In the genomic region with DNA sequence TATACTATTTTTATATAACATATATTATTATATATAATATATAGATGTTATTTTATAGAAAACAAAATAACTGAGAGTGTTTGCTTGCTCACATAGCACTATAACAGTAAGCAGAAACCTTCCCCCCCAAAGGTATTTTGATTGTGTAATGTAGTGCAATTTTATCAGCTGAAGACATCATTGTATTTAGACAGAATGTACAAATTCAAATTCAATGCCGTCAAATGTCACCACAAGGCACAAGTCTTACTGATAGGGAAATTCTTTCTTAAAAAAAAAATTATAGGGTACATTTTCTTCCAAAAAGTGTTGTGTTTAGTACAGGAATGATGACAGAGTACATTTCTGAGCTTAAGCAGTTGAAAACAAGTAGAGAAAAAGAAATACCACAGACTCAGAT, we compare ENCODE assay signal across 26 cellular contexts.
"Had no signal": no experiment of that assay in that cellular context is flagged by ENCODE, and none has a peak within 500 bp of the region (broad histone marks: within the 10 kb centered on the region; RNA-seq: fewer than 3 reads in every experiment).

No MANE protein-coding gene starts in this region.

- H3K4me1 Mint-ChIP-seq: memory B cell; natural killer cell; neural crest cell; stimulated activated naive CD8-positive, alpha-beta T cell treated with anti-CD3 and anti-CD28 coated beads, Interleukin-15, amount 100 ng/mL, for 72 hours had no signal

- H3K36me3 ChIP-seq: gastroesophageal sphincter, heart left ventricle, lower lobe of right lung, neutrophil, pancreas, right lobe of liver, suprapubic skin, transverse colon, upper lobe of right lung, uterus had no signal

- H3K9me3 ChIP-seq: gastroesophageal sphincter, lower lobe of right lung, neutrophil, pancreas, right lobe of liver, suprapubic skin, transverse colon, upper lobe of right lung, uterus had no signal

- ATAC-seq: foreskin keratinocyte; gastroesophageal sphincter; heart left ventricle; left ventricle myocardium superior; lower lobe of right lung; natural killer cell; pancreas; right lobe of liver; stimulated activated naive CD8-positive, alpha-beta T cell treated with anti-CD3 and anti-CD28 coated beads, Interleukin-15, amount 100 ng/mL, for 72 hours; upper lobe of right lung had no signal

- H3K27me3 ChIP-seq: dorsolateral prefrontal cortex, foreskin keratinocyte, gastroesophageal sphincter, heart left ventricle, neutrophil, pancreas, right lobe of liver, suprapubic skin, transverse colon, upper lobe of right lung, uterus had no signal

- H3K4me3 Mint-ChIP-seq: memory B cell; natural killer cell; neural crest cell; stimulated activated naive CD8-positive, alpha-beta T cell treated with anti-CD3 and anti-CD28 coated beads, Interleukin-15, amount 100 ng/mL, for 72 hours had no signal

- H3K4me2 ChIP-seq: smooth muscle cell had no signal

- H3K4me3 ChIP-seq: dorsolateral prefrontal cortex, gastroesophageal sphincter, heart left ventricle, lower lobe of right lung, pancreas, right lobe of liver, smooth muscle cell, suprapubic skin, transverse colon, upper lobe of right lung, uterus had no signal

- DNase-seq: cortex of kidney; dorsolateral prefrontal cortex; effector CD4-positive, alpha-beta T cell; foreskin keratinocyte; heart left ventricle; hippocampal formation; left ventricle myocardium superior; lower lobe of right lung; natural killer cell; pancreas; right lobe of liver; stimulated activated CD4-positive, alpha-beta T cell treated with anti-CD3 and anti-CD28 coated beads, Interleukin-12 subunit alpha, Interleukin-12 subunit beta, amount 100 ng/mL, for 4 hours; stimulated activated CD4-positive, alpha-beta T cell treated with anti-CD3 and anti-CD28 coated beads, Interleukin-1b, Interleukin-23, amount 100 ng/mL, for 48 hours; stimulated activated CD4-positive, alpha-beta T cell treated with anti-CD3 and anti-CD28 coated beads, Interleukin-4, amount 100 ng/mL, for 1 hour; stimulated activated CD8-positive, alpha-beta memory T cell treated with anti-CD3 and anti-CD28 coated beads, Interleukin-4, amount 100 ng/mL, for 48 hours; stimulated activated naive CD4-positive, alpha-beta T cell; stimulated activated naive CD8-positive, alpha-beta T cell treated with anti-CD3 and anti-CD28 coated beads, Interleukin-15, amount 100 ng/mL, for 72 hours; transverse colon; upper lobe of right lung; uterus had no signal

- H3K27ac ChIP-seq: dorsolateral prefrontal cortex, foreskin keratinocyte, gastroesophageal sphincter, heart left ventricle, lower lobe of right lung, neutrophil, pancreas, right lobe of liver, suprapubic skin, transverse colon, upper lobe of right lung, uterus had no signal

- H3K27me3 Mint-ChIP-seq: memory B cell; stimulated activated naive CD8-positive, alpha-beta T cell treated with anti-CD3 and anti-CD28 coated beads, Interleukin-15, amount 100 ng/mL, for 72 hours had no signal

- H3K4me1 ChIP-seq: foreskin keratinocyte, gastroesophageal sphincter, heart left ventricle, lower lobe of right lung, pancreas, right lobe of liver, suprapubic skin, transverse colon, upper lobe of right lung, uterus had no signal

- H3K27ac Mint-ChIP-seq: memory B cell; natural killer cell; stimulated activated naive CD8-positive, alpha-beta T cell treated with anti-CD3 and anti-CD28 coated beads, Interleukin-15, amount 100 ng/mL, for 72 hours had no signal

- H3K36me3 Mint-ChIP-seq: memory B cell, natural killer cell had no signal
